ENCODE assay signal across 1 cellular context in genomic region chr11:83156150-83156995, GRCh38.
TF ChIP-seq lines count a peak whose summit lies in the region.

No MANE protein-coding gene starts in this region.

TF ChIP-seq in SK-N-SH, 30 proteins besides CTCF, POLR2A, EP300 and RAD21 (continued from another document):
- TF ChIP-seq REST (IDR thresholded peaks at IDR 0.05; ENCODE audit: low read depth, low read length) (no peak), MEF2A (IDR thresholded peaks at IDR 0.05; ENCODE audit: borderline replicate concordance, low read depth) (no peak), NFIC (IDR thresholded peaks at IDR 0.05; ENCODE audit: borderline replicate concordance) (no peak), IRF3 (IDR thresholded peaks at IDR 0.05; ENCODE audit: low read depth, low read length) (peak; percentile 42; the same call in 1 of the 2 replicates), SMC3 (IDR thresholded peaks at IDR 0.05; ENCODE audit: low read depth, low read length) (no peak), TAF1 (IDR thresholded peaks at IDR 0.05; ENCODE audit: borderline replicate concordance, low read depth, low read length) (peak; percentile 54), GABPA (IDR thresholded peaks at IDR 0.05; ENCODE audit: low read depth) (peak; percentile 47), YY1 (IDR thresholded peaks at IDR 0.05; ENCODE audit: low read depth) (no peak), SIN3A (IDR thresholded peaks at IDR 0.05; ENCODE audit: borderline replicate concordance, low read depth, low read length) (peak; percentile 56; the same call in 1 of the 2 replicates), CHD2 (IDR thresholded peaks at IDR 0.05; ENCODE audit: low read length, partially characterized antibody) (peak; percentile 79), FOXJ3 (CRISPR knock-in tag; IDR thresholded peaks at IDR 0.05) (no peak), FOXM1 (IDR thresholded peaks at IDR 0.05; ENCODE audit: low read depth) (peak; percentile 52; the same call in 1 of the 2 replicates)
